Comparison of ENCODE assay signal across 8 cellular contexts in the genomic region with DNA sequence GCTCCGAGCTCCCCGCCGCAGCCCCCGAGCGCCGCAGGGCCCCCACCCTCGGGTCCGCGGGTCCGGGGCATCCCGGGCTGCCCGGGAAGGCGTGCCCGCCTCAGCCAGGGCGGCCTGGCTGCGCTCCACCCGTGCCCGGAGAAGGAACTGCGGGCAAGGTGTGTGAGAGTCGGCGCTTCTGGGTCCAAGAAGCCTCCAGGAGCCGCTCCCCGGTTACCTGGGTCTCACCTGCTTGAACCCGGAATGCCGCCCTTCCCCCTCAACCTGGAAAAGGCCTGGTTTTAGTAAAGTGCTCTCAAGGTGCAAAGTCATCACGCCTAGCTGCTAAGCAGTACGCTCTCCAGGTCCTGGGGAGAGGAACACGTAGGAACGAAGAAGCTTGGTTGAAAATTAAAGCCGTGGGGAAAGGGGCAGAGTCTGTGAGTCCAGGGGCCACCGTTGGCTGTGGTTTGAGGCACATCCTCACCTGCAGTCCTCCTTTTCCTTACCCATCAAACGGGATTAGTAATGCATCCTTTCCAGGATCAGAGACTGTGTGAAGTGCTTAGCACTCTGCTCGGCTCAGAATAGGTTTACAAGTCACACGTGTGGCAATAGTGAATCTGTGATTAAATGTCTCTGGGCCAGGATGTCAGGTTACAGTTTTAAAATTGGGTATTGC. TPM values are rescaled to one million over a fixed set of nuclear protein-coding genes. Genes with fewer than 3 reads are reported as not detected.
A peak's percentile ranks its signal among the peaks of the same experiment; 100 is the strongest.
DNase-seq lines count a peak whose midpoint lies in the region; ATAC-seq and TF ChIP-seq lines count a peak whose summit lies in the region.

No MANE protein-coding gene starts in this region.

- H3K4me1 ChIP-seq in body of pancreas: peaks cover 58% of the 10 kb centered on the region

- peak overlapping the region; percentile 81 to 88 (median 86) for H3K27ac ChIP-seq in body of pancreas

- no peaks in the 10 kb centered on the region for H3K36me3 ChIP-seq in body of pancreas (replicated peaks in 1 of 2; ENCODE audit: insufficient read depth in 1 of 2, low read depth in 2 of 2)

- 0 to 1% methylated on average over 8 to 29 of the region's 34 CpGs for WGBS in body of pancreas, 2 donors

- H3K9me3 ChIP-seq in body of pancreas: no peaks in the 10 kb centered on the region

- no peak for TF ChIP-seq CTCF in body of pancreas (IDR thresholded peaks at IDR 0.05)

- H3K27me3 ChIP-seq in body of pancreas: no peaks in the 10 kb centered on the region

- peak; percentile 14 for DNase-seq in NOMO-1 treated with dmso at 0.1 percent for 144 hours (lab: John Stamatoyannopoulos, UW; ENCODE audit: unreplicated experiment)
- no peak for DNase-seq in NOMO-1 treated with DMSO at 0.1 percent for 48 hours (lab: John Stamatoyannopoulos, UW; ENCODE audit: unreplicated experiment)
- DNase-seq in NCI-H1694 treated with DMSO at 0.1 percent for 48 hours (lab: John Stamatoyannopoulos, UW): peak; percentile 83
- DNase-seq in body of pancreas: peak; percentile 28 to 56 (median 46)
- DNase-seq in left kidney (ENCODE audit: low read depth, low spot score): peak; percentile 74
- DNase-seq in superior temporal gyrus (ENCODE audit: extremely low spot score): peak; percentile 48
- DNase-seq in activated effector memory CD4-positive, alpha-beta T cell treated with Interleukin-2 at 50 U/mL for 16 hours: no peak
- no peak for DNase-seq in posterior cingulate gyrus

- no peak for TF ChIP-seq POLR2A in body of pancreas (IDR thresholded peaks at IDR 0.05)

- intact Hi-C loops in body of pancreas (cut with DNase I) (no loop called here), posterior cingulate gyrus (cut with DNase I) (loop anchor here (5.0 to 10.0 kb wide), 3 partner anchors 50 to 217 kb away; partner anchors contain the start of genes CPSF3 and ITGB1BP1)

- peak; percentile 23 for ATAC-seq in body of pancreas

- peak overlapping the region; percentile 48 to 70 for H3K4me3 ChIP-seq in body of pancreas

RNA-seq across cellular contexts. Expression of gene ASAP2, which starts 1.2 kb away (rescaled TPM):
- total RNA-seq in body of pancreas: 10 to 100 TPM; 12.5 to 23.7 TPM

Comparison
In these comparisons a context has a peak if more than half of its experiments do, and no peak if none do; other contexts are left out.
1. DNase-seq: peak in NOMO-1 treated with dmso at 0.1 percent for 144 hours (single experiment), NCI-H1694 treated with DMSO at 0.1 percent for 48 hours (single experiment), body of pancreas (4 of 4), left kidney (single experiment) and superior temporal gyrus (single experiment); none in NOMO-1 treated with DMSO at 0.1 percent for 48 hours (single experiment), activated effector memory CD4-positive, alpha-beta T cell treated with Interleukin-2 at 50 U/mL for 16 hours (single experiment) and posterior cingulate gyrus (0 of 10).